ENCODE assay signal across 1 cellular context in the genomic region with DNA sequence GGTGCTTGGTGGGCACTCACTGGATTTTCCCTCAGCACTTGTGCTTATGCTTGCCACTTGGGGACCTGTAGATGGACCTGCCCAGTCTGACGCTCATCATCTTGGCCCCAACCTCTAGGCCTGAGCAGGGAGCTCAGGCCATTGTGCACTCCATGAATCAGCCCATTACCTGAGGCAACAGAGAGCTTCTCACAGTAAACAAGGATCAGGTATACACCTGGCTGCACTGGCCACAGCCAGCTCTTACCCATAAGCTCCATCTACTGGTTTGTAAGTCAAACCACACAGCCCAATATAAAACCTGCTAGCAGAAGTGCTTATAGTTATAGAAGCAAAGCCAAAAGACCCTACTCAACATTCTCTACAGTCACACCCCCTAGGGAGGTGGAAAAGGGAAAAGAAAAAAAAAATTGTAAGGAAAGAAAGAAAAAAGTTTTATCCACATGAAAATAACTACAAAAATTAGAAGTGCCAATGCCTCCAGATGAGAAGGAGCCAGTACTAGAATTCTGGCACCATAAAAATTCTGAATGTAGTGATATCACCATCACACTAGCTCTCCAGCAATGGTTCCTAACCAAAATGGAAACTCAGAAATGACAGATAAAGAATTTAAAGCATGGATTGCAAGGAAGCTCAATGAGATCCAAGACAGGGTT.
TF ChIP-seq lines count a peak whose summit lies in the region.

No MANE protein-coding gene starts in this region.

TF ChIP-seq in H1, 55 proteins besides CTCF, POLR2A, EP300 and RAD21:
- no peak for TF ChIP-seq SIRT6 (IDR thresholded peaks at IDR 0.05; ENCODE audit: low read length)
- no peak for TF ChIP-seq BACH1 (IDR thresholded peaks at IDR 0.05; ENCODE audit: low read length)
- TF ChIP-seq, protein P1, sequence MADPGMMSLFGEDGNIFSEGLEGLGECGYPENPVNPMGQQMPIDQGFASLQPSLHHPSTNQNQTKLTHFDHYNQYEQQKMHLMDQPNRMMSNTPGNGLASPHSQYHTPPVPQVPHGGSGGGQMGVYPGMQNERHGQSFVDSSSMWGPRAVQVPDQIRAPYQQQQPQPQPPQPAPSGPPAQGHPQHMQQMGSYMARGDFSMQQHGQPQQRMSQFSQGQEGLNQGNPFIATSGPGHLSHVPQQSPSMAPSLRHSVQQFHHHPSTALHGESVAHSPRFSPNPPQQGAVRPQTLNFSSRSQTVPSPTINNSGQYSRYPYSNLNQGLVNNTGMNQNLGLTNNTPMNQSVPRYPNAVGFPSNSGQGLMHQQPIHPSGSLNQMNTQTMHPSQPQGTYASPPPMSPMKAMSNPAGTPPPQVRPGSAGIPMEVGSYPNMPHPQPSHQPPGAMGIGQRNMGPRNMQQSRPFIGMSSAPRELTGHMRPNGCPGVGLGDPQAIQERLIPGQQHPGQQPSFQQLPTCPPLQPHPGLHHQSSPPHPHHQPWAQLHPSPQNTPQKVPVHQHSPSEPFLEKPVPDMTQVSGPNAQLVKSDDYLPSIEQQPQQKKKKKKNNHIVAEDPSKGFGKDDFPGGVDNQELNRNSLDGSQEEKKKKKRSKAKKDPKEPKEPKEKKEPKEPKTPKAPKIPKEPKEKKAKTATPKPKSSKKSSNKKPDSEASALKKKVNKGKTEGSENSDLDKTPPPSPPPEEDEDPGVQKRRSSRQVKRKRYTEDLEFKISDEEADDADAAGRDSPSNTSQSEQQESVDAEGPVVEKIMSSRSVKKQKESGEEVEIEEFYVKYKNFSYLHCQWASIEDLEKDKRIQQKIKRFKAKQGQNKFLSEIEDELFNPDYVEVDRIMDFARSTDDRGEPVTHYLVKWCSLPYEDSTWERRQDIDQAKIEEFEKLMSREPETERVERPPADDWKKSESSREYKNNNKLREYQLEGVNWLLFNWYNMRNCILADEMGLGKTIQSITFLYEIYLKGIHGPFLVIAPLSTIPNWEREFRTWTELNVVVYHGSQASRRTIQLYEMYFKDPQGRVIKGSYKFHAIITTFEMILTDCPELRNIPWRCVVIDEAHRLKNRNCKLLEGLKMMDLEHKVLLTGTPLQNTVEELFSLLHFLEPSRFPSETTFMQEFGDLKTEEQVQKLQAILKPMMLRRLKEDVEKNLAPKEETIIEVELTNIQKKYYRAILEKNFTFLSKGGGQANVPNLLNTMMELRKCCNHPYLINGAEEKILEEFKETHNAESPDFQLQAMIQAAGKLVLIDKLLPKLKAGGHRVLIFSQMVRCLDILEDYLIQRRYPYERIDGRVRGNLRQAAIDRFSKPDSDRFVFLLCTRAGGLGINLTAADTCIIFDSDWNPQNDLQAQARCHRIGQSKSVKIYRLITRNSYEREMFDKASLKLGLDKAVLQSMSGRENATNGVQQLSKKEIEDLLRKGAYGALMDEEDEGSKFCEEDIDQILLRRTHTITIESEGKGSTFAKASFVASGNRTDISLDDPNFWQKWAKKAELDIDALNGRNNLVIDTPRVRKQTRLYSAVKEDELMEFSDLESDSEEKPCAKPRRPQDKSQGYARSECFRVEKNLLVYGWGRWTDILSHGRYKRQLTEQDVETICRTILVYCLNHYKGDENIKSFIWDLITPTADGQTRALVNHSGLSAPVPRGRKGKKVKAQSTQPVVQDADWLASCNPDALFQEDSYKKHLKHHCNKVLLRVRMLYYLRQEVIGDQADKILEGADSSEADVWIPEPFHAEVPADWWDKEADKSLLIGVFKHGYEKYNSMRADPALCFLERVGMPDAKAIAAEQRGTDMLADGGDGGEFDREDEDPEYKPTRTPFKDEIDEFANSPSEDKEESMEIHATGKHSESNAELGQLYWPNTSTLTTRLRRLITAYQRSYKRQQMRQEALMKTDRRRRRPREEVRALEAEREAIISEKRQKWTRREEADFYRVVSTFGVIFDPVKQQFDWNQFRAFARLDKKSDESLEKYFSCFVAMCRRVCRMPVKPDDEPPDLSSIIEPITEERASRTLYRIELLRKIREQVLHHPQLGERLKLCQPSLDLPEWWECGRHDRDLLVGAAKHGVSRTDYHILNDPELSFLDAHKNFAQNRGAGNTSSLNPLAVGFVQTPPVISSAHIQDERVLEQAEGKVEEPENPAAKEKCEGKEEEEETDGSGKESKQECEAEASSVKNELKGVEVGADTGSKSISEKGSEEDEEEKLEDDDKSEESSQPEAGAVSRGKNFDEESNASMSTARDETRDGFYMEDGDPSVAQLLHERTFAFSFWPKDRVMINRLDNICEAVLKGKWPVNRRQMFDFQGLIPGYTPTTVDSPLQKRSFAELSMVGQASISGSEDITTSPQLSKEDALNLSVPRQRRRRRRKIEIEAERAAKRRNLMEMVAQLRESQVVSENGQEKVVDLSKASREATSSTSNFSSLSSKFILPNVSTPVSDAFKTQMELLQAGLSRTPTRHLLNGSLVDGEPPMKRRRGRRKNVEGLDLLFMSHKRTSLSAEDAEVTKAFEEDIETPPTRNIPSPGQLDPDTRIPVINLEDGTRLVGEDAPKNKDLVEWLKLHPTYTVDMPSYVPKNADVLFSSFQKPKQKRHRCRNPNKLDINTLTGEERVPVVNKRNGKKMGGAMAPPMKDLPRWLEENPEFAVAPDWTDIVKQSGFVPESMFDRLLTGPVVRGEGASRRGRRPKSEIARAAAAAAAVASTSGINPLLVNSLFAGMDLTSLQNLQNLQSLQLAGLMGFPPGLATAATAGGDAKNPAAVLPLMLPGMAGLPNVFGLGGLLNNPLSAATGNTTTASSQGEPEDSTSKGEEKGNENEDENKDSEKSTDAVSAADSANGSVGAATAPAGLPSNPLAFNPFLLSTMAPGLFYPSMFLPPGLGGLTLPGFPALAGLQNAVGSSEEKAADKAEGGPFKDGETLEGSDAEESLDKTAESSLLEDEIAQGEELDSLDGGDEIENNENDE (IDR thresholded peaks at IDR 0.05; ENCODE audit: insufficient replicate concordance, low read length), result no peak
- TF ChIP-seq CTBP2 (IDR thresholded peaks at IDR 0.05; ENCODE audit: borderline replicate concordance, insufficient read depth, insufficient read length, low read length), result no peak
- TF ChIP-seq SAP30 (IDR thresholded peaks at IDR 0.05; ENCODE audit: insufficient read depth, insufficient replicate concordance, low read length), result no peak
- TF ChIP-seq RXRA (IDR thresholded peaks at IDR 0.05; ENCODE audit: insufficient read depth, low read depth, low read length), result no peak
- no peak for TF ChIP-seq GABPA (IDR thresholded peaks at IDR 0.05; ENCODE audit: borderline replicate concordance, insufficient read depth, low read length)
